28 cellular contexts compared by ENCODE assay signal in the genomic region with DNA sequence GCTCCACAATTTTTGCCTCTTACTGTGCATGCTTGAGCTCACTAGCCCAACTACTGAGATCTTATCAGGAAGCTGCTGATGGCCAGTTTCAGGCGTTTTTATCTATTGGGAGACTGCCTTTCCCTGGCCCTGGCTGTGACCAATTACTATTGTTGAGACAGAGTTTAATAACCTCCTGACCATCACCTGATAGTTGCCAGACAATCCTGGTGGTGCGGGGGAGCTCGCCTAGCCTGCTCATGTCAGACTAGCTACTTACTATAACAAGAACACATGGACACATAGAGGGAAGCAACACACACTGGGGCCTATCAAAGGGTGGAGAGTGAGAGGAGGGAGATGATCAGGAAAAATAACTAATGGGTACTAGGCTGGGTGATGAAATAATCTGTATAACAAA.
"Had no signal": no experiment of that assay in that cellular context is flagged by ENCODE, and none has a peak within 500 bp of the region (broad histone marks: within the 10 kb centered on the region; RNA-seq: fewer than 3 reads in every experiment).

No MANE protein-coding gene starts in this region.

- H3K27me3 ChIP-seq: gastrocnemius medialis, left lung, neural progenitor cell, right atrium auricular region, suprapubic skin, vagina had no signal

- H3K27ac Mint-ChIP-seq: mesothelial cell of epicardium; natural killer cell treated with Interleukin-12 subunit alpha and Interleukin-12 subunit beta and Interleukin-15 and Interleukin-18, amount 100 ng/mL, for 72 hours; neural progenitor cell; progenitor cell of endocrine pancreas; stimulated activated naive CD8-positive, alpha-beta T cell treated with anti-CD3 and anti-CD28 coated beads, Interleukin-15, amount 100 ng/mL, for 72 hours had no signal

- H3K36me3 ChIP-seq: gastrocnemius medialis, left lung, neural progenitor cell, right atrium auricular region, suprapubic skin, transverse colon, vagina had no signal

- H3K9me3 Mint-ChIP-seq: naive B cell; natural killer cell treated with Interleukin-12 subunit alpha and Interleukin-12 subunit beta and Interleukin-15 and Interleukin-18, amount 100 ng/mL, for 72 hours; neural progenitor cell; stimulated activated naive CD8-positive, alpha-beta T cell treated with anti-CD3 and anti-CD28 coated beads, Interleukin-15, amount 100 ng/mL, for 72 hours had no signal

- H3K4me1 ChIP-seq: gastrocnemius medialis, left lung, neural progenitor cell, parathyroid adenoma, right atrium auricular region, suprapubic skin, transverse colon, vagina had no signal

- H3K36me3 Mint-ChIP-seq: mesothelial cell of epicardium; naive B cell; natural killer cell treated with Interleukin-12 subunit alpha and Interleukin-12 subunit beta and Interleukin-15 and Interleukin-18, amount 100 ng/mL, for 72 hours; neural progenitor cell had no signal

- H3K4me1 Mint-ChIP-seq: naive B cell, neural progenitor cell had no signal

- H3K4me3 ChIP-seq: gastrocnemius medialis, left lung, mucosa of descending colon, neural progenitor cell, right atrium auricular region, smooth muscle cell, suprapubic skin, transverse colon, vagina had no signal

- H3K27ac ChIP-seq: gastrocnemius medialis, left lung, neural progenitor cell, parathyroid adenoma, right atrium auricular region, suprapubic skin, transverse colon, vagina had no signal

- H3K27me3 Mint-ChIP-seq: progenitor cell of endocrine pancreas had no signal

- DNase-seq: cortex of kidney; effector CD4-positive, alpha-beta T cell; foreskin fibroblast; gastrocnemius medialis; head of caudate nucleus; left cardiac atrium; left lung; mesenchymal stem cell; mucosa of descending colon; naive B cell; stimulated activated CD4-positive, alpha-beta T cell treated with anti-CD3 and anti-CD28 coated beads, Interleukin-12 subunit alpha, Interleukin-12 subunit beta, amount 100 ng/mL, for 4 hours; stimulated activated CD4-positive, alpha-beta T cell treated with anti-CD3 and anti-CD28 coated beads, Interleukin-1b, Interleukin-23, amount 100 ng/mL, for 48 hours; stimulated activated CD4-positive, alpha-beta T cell treated with anti-CD3 and anti-CD28 coated beads, Interleukin-4, amount 100 ng/mL, for 1 hour; stimulated activated CD8-positive, alpha-beta memory T cell treated with anti-CD3 and anti-CD28 coated beads, Interleukin-4, amount 100 ng/mL, for 48 hours; stimulated activated naive CD4-positive, alpha-beta T cell; stimulated activated naive CD8-positive, alpha-beta T cell treated with anti-CD3 and anti-CD28 coated beads, Interleukin-15, amount 100 ng/mL, for 72 hours; transverse colon had no signal

- H3K9me3 ChIP-seq: gastrocnemius medialis, left lung, mucosa of descending colon, right atrium auricular region, suprapubic skin, transverse colon, vagina had no signal

- ATAC-seq: esophagus mucosa; gastrocnemius medialis; left cardiac atrium; left lung; mucosa of descending colon; natural killer cell treated with Interleukin-12 subunit alpha and Interleukin-12 subunit beta and Interleukin-15 and Interleukin-18, amount 100 ng/mL, for 72 hours; sciatic nerve; stimulated activated naive CD8-positive, alpha-beta T cell treated with anti-CD3 and anti-CD28 coated beads, Interleukin-15, amount 100 ng/mL, for 72 hours had no signal

- H3K4me3 Mint-ChIP-seq: mesothelial cell of epicardium; naive B cell; natural killer cell treated with Interleukin-12 subunit alpha and Interleukin-12 subunit beta and Interleukin-15 and Interleukin-18, amount 100 ng/mL, for 72 hours; neural progenitor cell; stimulated activated naive CD8-positive, alpha-beta T cell treated with anti-CD3 and anti-CD28 coated beads, Interleukin-15, amount 100 ng/mL, for 72 hours had no signal
